20 cellular contexts compared by ENCODE assay signal in genomic region chr20:549720-550496, GRCh38.
"Had no signal": no experiment of that assay in that cellular context is flagged by ENCODE, and none has a peak within 500 bp of the region (broad histone marks: within the 10 kb centered on the region; RNA-seq: fewer than 3 reads in every experiment).

No MANE protein-coding gene starts in this region.

- H2AFZ ChIP-seq: hepatocyte had no signal

- H3K27ac ChIP-seq: cardiac muscle cell, hepatocyte, pancreas, sigmoid colon, spleen, stomach, testis, upper lobe of left lung had no signal

- H3K4me3 ChIP-seq: cardiac muscle cell, hepatocyte, pancreas, sigmoid colon, spleen, stomach, testis, upper lobe of left lung had no signal

- H3K9me3 ChIP-seq: pancreas, sigmoid colon, spleen, stomach, testis, upper lobe of left lung had no signal

- DNase-seq: activated CD4-positive, alpha-beta memory T cell treated with anti-CD3 and anti-CD28 coated beads, Interleukin-2, amount 10 ng/mL, durations not matched to agents 7 days and 5 days; activated CD4-positive, alpha-beta T cell treated with anti-CD3 and anti-CD28 coated beads for 36 hours; activated effector memory CD4-positive, alpha-beta T cell treated with Interleukin-2 at 50 U/mL for 16 hours; activated naive CD4-positive, alpha-beta T cell treated with anti-CD3 and anti-CD28 coated beads, Interleukin-2, amount 50 U/mL, for 16 hours; activated T-cell treated with anti-CD3 and anti-CD28 coated beads, Interleukin-2, amount 50 U/mL, for 4 hours; naive thymus-derived CD4-positive, alpha-beta T cell; pancreas; sigmoid colon; spleen; stomach; testis; upper lobe of left lung had no signal

- H3K4me2 ChIP-seq: hepatocyte had no signal

- H3K27me3 ChIP-seq: cardiac muscle cell, pancreas, testis, upper lobe of left lung had no signal

- H3K36me3 ChIP-seq: cardiac muscle cell, pancreas, sigmoid colon, spleen, stomach, upper lobe of left lung had no signal

- H3K4me1 ChIP-seq: pancreas, sigmoid colon, spleen, testis, upper lobe of left lung had no signal

- H3K79me2 ChIP-seq: hepatocyte had no signal

- FAIRE-seq: astrocyte, colon, endometrium, keratinocyte, pancreas had no signal

- ATAC-seq: activated CD4-positive, alpha-beta T cell treated with anti-CD3 and anti-CD28 coated beads for 36 hours; activated T-cell treated with anti-CD3 and anti-CD28 coated beads, Interleukin-2, amount 50 U/mL, for 4 hours; esophagus mucosa; left lobe of liver; naive thymus-derived CD4-positive, alpha-beta T cell; pancreas had no signal
